ENCODE assay signal across 8 cellular contexts in genomic region chr19:57814505-57815246, GRCh38. TPM values are rescaled to one million over a fixed set of nuclear protein-coding genes. Genes with fewer than 3 reads are reported as not detected.
DNase-seq lines count a peak whose midpoint lies in the region; ATAC-seq and TF ChIP-seq lines count a peak whose summit lies in the region.

Gene ZNF552, minus strand, starts transcription at chr19:57814913. Its CDS starts 170 bp downstream, at chr19:57814743.

- peak; percentile 86 for DNase-seq in AG08396 (ENCODE audit: low spot score)
- DNase-seq in NCI-H460 (ENCODE audit: extremely low read depth, low read depth): peak; percentile 86
- peak; percentile 84 for DNase-seq in activated CD4-positive, alpha-beta T cell treated with anti-CD3 and anti-CD28 coated beads for 36 hours
- DNase-seq in stimulated activated CD4-positive, alpha-beta T cell treated with anti-CD3 and anti-CD28 coated beads, Interleukin-1b, Interleukin-23, amount 100 ng/mL, for 24 hours (ENCODE audit: low read depth in 4 of 4, low spot score in 1 of 4): peak; percentile 35 to 63 (median 54)

- peaks cover 27% of the 10 kb centered on the region for H3K36me3 Mint-ChIP-seq in activated CD4-positive, alpha-beta T cell treated with anti-CD3 and anti-CD28 coated beads for 36 hours (ENCODE audit: low read depth)

- H3K27ac ChIP-seq in cingulate gyrus (ENCODE audit: low read depth, low read length) (peak within 1 kb of the TSS; percentile 62), layer of hippocampus (ENCODE audit: low read depth, low read length) (peak within 1 kb of the TSS; percentile 60)

- in situ Hi-C loops in GM18951 (cut with MboI; ENCODE audit: low sequenced_read_pairs, unreplicated experiment): no loop called here

- intact Hi-C loops in activated CD4-positive, alpha-beta T cell treated with anti-CD3 and anti-CD28 coated beads for 36 hours (cut with DNase I, micrococcal nuclease): loop anchor here (1.0 to 10.0 kb wide), 9 partner anchors 25 to 1500 kb away; partner anchors contain the start of genes ZNF586 (in 2 of the 2), ZNF587 (in 2 of the 2), ZNF776 (in 2 of the 2) and ZNF417 (in 1 of the 2)

- POLR2A ChIA-PET in activated CD4-positive, alpha-beta T cell treated with anti-CD3 and anti-CD28 coated beads for 36 hours (lab: Charles Lee): interaction anchor here (0.6 kb wide), 1 partner anchor 40 kb away, joined by 3 read pairs; no protein-coding TSS in a partner anchor

- H3K27me3 ChIP-seq in layer of hippocampus (ENCODE audit: control insufficient read depth, insufficient read depth, low read length): no peaks in the 10 kb centered on the region

- peaks cover 42% of the 10 kb centered on the region for H3K4me1 Mint-ChIP-seq in activated CD4-positive, alpha-beta T cell treated with anti-CD3 and anti-CD28 coated beads for 36 hours

- peak within 1 kb of the TSS; percentile 89 for H3K4me3 Mint-ChIP-seq in activated CD4-positive, alpha-beta T cell treated with anti-CD3 and anti-CD28 coated beads for 36 hours

- no peaks in the 10 kb centered on the region for H3K9me3 Mint-ChIP-seq in activated CD4-positive, alpha-beta T cell treated with anti-CD3 and anti-CD28 coated beads for 36 hours (ENCODE audit: low read depth)

- peak; percentile 83 for TF ChIP-seq POLR2A in GM18951 (IDR thresholded peaks at IDR 0.05; ENCODE audit: extremely low read depth, insufficient read depth, insufficient read length)

- H3K27me3 Mint-ChIP-seq in activated CD4-positive, alpha-beta T cell treated with anti-CD3 and anti-CD28 coated beads for 36 hours: no peaks in the 10 kb centered on the region

- peak within 1 kb of the TSS; percentile 75 for H3K27ac Mint-ChIP-seq in activated CD4-positive, alpha-beta T cell treated with anti-CD3 and anti-CD28 coated beads for 36 hours

- peak; percentile 79 for ATAC-seq in HG03354 (IDR thresholded peaks at IDR 0.05; ENCODE audit: poor library complexity, severe bottlenecking, unreplicated experiment)
- peak; percentile 82 for ATAC-seq in activated CD4-positive, alpha-beta T cell treated with anti-CD3 and anti-CD28 coated beads for 36 hours

- CTCF ChIA-PET in activated CD4-positive, alpha-beta T cell treated with anti-CD3 and anti-CD28 coated beads for 36 hours (lab: Charles Lee): interaction anchor here (0.5 kb wide), 1 partner anchor 77 kb away, joined by 3 read pairs; no protein-coding TSS in a partner anchor

RNA-seq across cellular contexts. Expression of gene ZNF552, which starts in this region (rescaled TPM):
- total RNA-seq in NCI-H460 (2014; rRNA removed; shearing (Covaris generic)): 3.1 and 4.9 TPM in 2 replicates
- 1.5 and 8.0 TPM in 2 replicates for polyA plus RNA-seq in NCI-H460 (2014; cell fraction: nucleus; rRNA removed)
- total RNA-seq in activated CD4-positive, alpha-beta T cell treated with anti-CD3 and anti-CD28 coated beads for 36 hours: 1 to 10 TPM; 5.9 to 6.1 TPM

Comparison
In these comparisons a context has a peak if more than half of its experiments do, and no peak if none do; other contexts are left out.
1. Peak in every context shown above with its lines: DNase-seq, ATAC-seq and H3K27ac ChIP-seq.